9 cellular contexts compared by ENCODE assay signal in genomic region chr18:10454800-10455550, GRCh38. TPM values are rescaled to one million over a fixed set of nuclear protein-coding genes. Genes with fewer than 3 reads are reported as not detected.
DNase-seq lines count a peak whose midpoint lies in the region; ATAC-seq and TF ChIP-seq lines count a peak whose summit lies in the region.
"Had no signal": no experiment of that assay in that cellular context is flagged by ENCODE, and none has a peak within 500 bp of the region (broad histone marks: within the 10 kb centered on the region; RNA-seq: fewer than 3 reads in every experiment).

No MANE protein-coding gene starts in this region.

- H3K4me1 ChIP-seq in HAP-1 (no peaks in the 10 kb centered on the region), right cardiac atrium (ENCODE audit: control insufficient read depth, insufficient read depth, low read length) (no peaks in the 10 kb centered on the region), skeletal muscle satellite cell (ENCODE audit: control insufficient read depth, insufficient read depth, low read length) (no peaks in the 10 kb centered on the region)

- CTCF ChIA-PET in WTC11 (lab: Charles Lee): interaction anchor here (0.7 to 1.7 kb wide), 3 partner anchors 13 to 36 kb away, joined by 3 to 4 read pairs (median 3); no protein-coding TSS in a partner anchor

- H3K27me3 Mint-ChIP-seq in WTC11 (ENCODE audit: low read depth): peaks cover 55% of the 10 kb centered on the region

- H3K9me3 Mint-ChIP-seq in WTC11: no peaks in the 10 kb centered on the region

- H3K4me3 ChIP-seq in HAP-1: peak overlapping the region; percentile 28
- H3K4me3 ChIP-seq in right cardiac atrium (ENCODE audit: low read length): peak overlapping the region; percentile 74
- peak overlapping the region; percentile 68 for H3K4me3 ChIP-seq in skeletal muscle satellite cell (ENCODE audit: low read length)

- peak overlapping the region; percentile 75 for H3K4me2 ChIP-seq in skeletal muscle satellite cell (ENCODE audit: low read length)

- intact Hi-C loops in right cardiac atrium (cut with DNase I): no loop called here

- no peak overlapping the region for H3K27ac Mint-ChIP-seq in WTC11

- H3K36me3 Mint-ChIP-seq in WTC11: no peaks in the 10 kb centered on the region

- ATAC-seq in WTC11 (peak; percentile 54; the same call in 1 of the 2 replicates), right cardiac atrium (peak; percentile 18 to 28), HG02588 (IDR thresholded peaks at IDR 0.05; ENCODE audit: unreplicated experiment) (no peak)

- H3K9me3 ChIP-seq in HAP-1 (no peaks in the 10 kb centered on the region), right cardiac atrium (ENCODE audit: control insufficient read depth, low read length) (no peaks in the 10 kb centered on the region), skeletal muscle satellite cell (replicated peaks; ENCODE audit: low read length) (no peaks in the 10 kb centered on the region)

- peaks cover 19% of the 10 kb centered on the region for H3K4me1 Mint-ChIP-seq in WTC11

- H3K36me3 ChIP-seq in HAP-1 (replicated peaks) (no peaks in the 10 kb centered on the region), skeletal muscle satellite cell (ENCODE audit: insufficient read depth, low read length) (no peaks in the 10 kb centered on the region)

- POLR2A ChIA-PET in WTC11 (lab: Charles Lee): no interaction called here

- WGBS in right cardiac atrium: 2% methylated on average over 69 of the region's 69 CpGs

- DNase-seq in HAP-1 (ENCODE audit: low spot score in 2 of 2): peak in 1 of 2 experiments; percentile 26
- peak; percentile 54 for DNase-seq in WTC11 (ENCODE audit: low spot score)
- peak; percentile 37 to 74 (median 72) for DNase-seq in right cardiac atrium
- no peak for DNase-seq in OCI-M1 (lab: John Stamatoyannopoulos, UW)
- no peak for DNase-seq in activated effector memory CD4-positive, alpha-beta T cell treated with anti-CD3 and anti-CD28 coated beads, Interleukin-2, amount 50 U/mL, for 16 hours
- DNase-seq in activated CD4-positive, alpha-beta T cell treated with anti-CD3 and anti-CD28 coated beads for 48 hours: no peak

- peaks cover 51% of the 10 kb centered on the region for H3K27me3 ChIP-seq in HAP-1 (ENCODE audit: low read depth)
- H3K27me3 ChIP-seq in right cardiac atrium (ENCODE audit: control insufficient read depth, insufficient read depth): no peaks in the 10 kb centered on the region
- H3K27me3 ChIP-seq in skeletal muscle satellite cell (ENCODE audit: control insufficient read depth, insufficient read depth, low read length): peaks cover 74% of the 10 kb centered on the region

- no peak for TF ChIP-seq CTCF in WTC11 (IDR thresholded peaks at IDR 0.05)

- peak overlapping the region; percentile 74 for H3K4me3 Mint-ChIP-seq in WTC11

- H3K27ac ChIP-seq in right cardiac atrium (ENCODE audit: low read length): peak overlapping the region; percentile 25

- in situ Hi-C loops in HAP-1 (cut with MboI; ENCODE audit: low sequenced_read_pairs): no loop called here

- peak overlapping the region; percentile 40 for H3K9ac ChIP-seq in skeletal muscle satellite cell (ENCODE audit: low read depth, low read length)

TF ChIP-seq in WTC11, 78 proteins besides CTCF, POLR2A, EP300 and RAD21:
- TF ChIP-seq ARID4B (CRISPR knock-in tag; IDR thresholded peaks at IDR 0.05; ENCODE audit: borderline replicate concordance) (no peak), TEAD1 (CRISPR knock-in tag; IDR thresholded peaks at IDR 0.05) (no peak), ZNF121 (CRISPR knock-in tag; IDR thresholded peaks at IDR 0.05) (no peak), PRRX2 (CRISPR knock-in tag; IDR thresholded peaks at IDR 0.05) (no peak), JUN (CRISPR knock-in tag; IDR thresholded peaks at IDR 0.05) (0 out of 2 replicates have a peak, but pooled peaks have one; percentile 26), CREM (CRISPR knock-in tag; IDR thresholded peaks at IDR 0.05) (no peak), E2F1 (CRISPR knock-in tag; IDR thresholded peaks at IDR 0.05) (no peak), HMGXB4 (CRISPR knock-in tag; IDR thresholded peaks at IDR 0.05) (peak; percentile 84), NFE2L1 (CRISPR knock-in tag; IDR thresholded peaks at IDR 0.05) (no peak)

RNA-seq across cellular contexts. Expression of gene APCDD1, which starts 0.5 kb away (rescaled TPM):
- 5.3 to 7.1 TPM (median 5.5 TPM) in 3 replicates for total RNA-seq in WTC11 (2021)
- total RNA-seq in right cardiac atrium: 10 to 100 TPM; 31.4 to 76.1 (median 49.9) TPM
- polyA plus RNA-seq in right cardiac atrium: 18.2 TPM
- total RNA-seq in skeletal muscle satellite cell (2012; rRNA removed): 0.51 and 1.3 TPM in 2 replicates
- total RNA-seq: NCI-H460 had no signal

Comparison
In these comparisons a context has a peak if more than half of its experiments do, and no peak if none do; other contexts are left out.
1. DNase-seq: peak in WTC11 (single experiment) and right cardiac atrium (3 of 3); none in OCI-M1 (single experiment), activated effector memory CD4-positive, alpha-beta T cell treated with anti-CD3 and anti-CD28 coated beads, Interleukin-2, amount 50 U/mL, for 16 hours (single experiment) and activated CD4-positive, alpha-beta T cell treated with anti-CD3 and anti-CD28 coated beads for 48 hours (single experiment).
2. Peak in every context shown above with its lines, with median percentiles within 50 percentile points of each other: H3K4me3 ChIP-seq.